Comparison of ENCODE assay signal across 2 cellular contexts in the genomic region with DNA sequence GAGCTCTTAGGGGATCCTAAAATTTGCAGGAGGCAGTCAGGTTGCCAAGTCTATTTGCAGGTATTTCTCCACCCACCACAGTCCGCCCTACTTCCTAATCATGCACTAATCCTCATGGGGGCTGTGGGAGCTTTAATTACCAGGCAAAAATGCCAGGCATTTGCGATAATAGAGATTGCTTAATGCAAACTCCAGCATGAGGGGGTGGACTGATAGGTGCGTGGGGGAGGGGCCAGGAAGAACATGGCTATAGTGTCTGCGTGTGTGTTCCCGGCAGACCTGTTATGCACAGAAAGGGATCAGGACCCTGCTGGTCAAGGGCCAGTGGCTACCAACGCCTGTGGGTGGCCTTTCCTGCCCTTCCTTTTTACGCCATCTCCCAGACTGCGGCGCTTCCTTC.
TF ChIP-seq lines count a peak whose summit lies in the region.

No MANE protein-coding gene starts in this region.

TF ChIP-seq in K562, 482 proteins besides CTCF, POLR2A, EP300 and RAD21:
- TF ChIP-seq BCL6 (CRISPR knock-in tag; IDR thresholded peaks at IDR 0.05) (no peak), CAMTA2 (CRISPR knock-in tag; conservative IDR thresholded peaks at IDR 0.05) (no peak), ZNF253 (CRISPR knock-in tag; conservative IDR thresholded peaks at IDR 0.05) (no peak), HDAC1 (IDR thresholded peaks at IDR 0.05) (no peak), ARHGAP35 (IDR thresholded peaks at IDR 0.05; ENCODE audit: partially characterized antibody) (no peak), BRCA1 (IDR thresholded peaks at IDR 0.05) (no peak), BRCA1 (CRISPR knock-in tag; IDR thresholded peaks at IDR 0.05) (no peak), ZBTB17 (CRISPR knock-in tag; IDR thresholded peaks at IDR 0.05) (no peak), RBM14 (IDR thresholded peaks at IDR 0.05; ENCODE audit: borderline replicate concordance, insufficient read depth, low read depth, low read length) (no peak), REST (CRISPR knock-in tag; IDR thresholded peaks at IDR 0.05; ENCODE audit: low read depth) (no peak), CCNT2 (IDR thresholded peaks at IDR 0.05; ENCODE audit: borderline replicate concordance, extremely low read depth, insufficient read length, low read depth, low read length) (no peak), HNRNPL (IDR thresholded peaks at IDR 0.05; ENCODE audit: low read depth, low read length) (no peak), TEAD1 (CRISPR knock-in tag; IDR thresholded peaks at IDR 0.05) (peak in 1 of 2 experiments; percentile 24; a peak in 1 of 4 replicates), E2F1 (CRISPR knock-in tag; IDR thresholded peaks at IDR 0.05) (no peak), CBFA2T3 (IDR thresholded peaks at IDR 0.05) (peak; percentile 40), COPS2 (conservative IDR thresholded peaks at IDR 0.05) (no peak), POU5F1 (IDR thresholded peaks at IDR 0.05; ENCODE audit: borderline replicate concordance, low read depth, low read length, partially characterized antibody) (no peak), ZBED1 (IDR thresholded peaks at IDR 0.05) (no peak), ARID1B (IDR thresholded peaks at IDR 0.05) (0 out of 2 replicates have a peak, but pooled peaks have one; percentile 8), EGR1 (conservative IDR thresholded peaks at IDR 0.05) (peak; percentile 61), TCF3 (CRISPR knock-in tag; IDR thresholded peaks at IDR 0.05) (0 out of 2 replicates have a peak, but pooled peaks have one; percentile 17), NCOA4 (IDR thresholded peaks at IDR 0.05; ENCODE audit: partially characterized antibody) (no peak), ZBTB7A (IDR thresholded peaks at IDR 0.05; ENCODE audit: borderline replicate concordance, control insufficient read depth, low read depth, low read length) (no peak), CEBPB (tag; IDR thresholded peaks at IDR 0.05) (peak; percentile 73), TEAD4 (IDR thresholded peaks at IDR 0.05; ENCODE audit: low read length) (0 out of 2 replicates have a peak, but pooled peaks have one; percentile 50), TEAD4 (CRISPR knock-in tag; IDR thresholded peaks at IDR 0.05; ENCODE audit: borderline replicate concordance) (no peak), ZC3H11A (IDR thresholded peaks at IDR 0.05; ENCODE audit: low read depth, low read length) (no peak)

TF ChIP-seq in GM23338, 12 proteins besides CTCF, POLR2A, EP300 and RAD21:
- no peak for TF ChIP-seq ZNF462 (CRISPR knock-in tag; IDR thresholded peaks at IDR 0.05)
- TF ChIP-seq STAT1 (IDR thresholded peaks at IDR 0.05; ENCODE audit: unreplicated experiment) = no peak
- no peak for TF ChIP-seq JUNB (IDR thresholded peaks at IDR 0.05; ENCODE audit: unreplicated experiment)
- TF ChIP-seq NANOG (IDR thresholded peaks at IDR 0.05; ENCODE audit: borderline replicate concordance) = no peak
- TF ChIP-seq EZH2phosphoT487 (IDR thresholded peaks at IDR 0.05; ENCODE audit: unreplicated experiment) = no peak
- TF ChIP-seq POLR2AphosphoS5 (IDR thresholded peaks at IDR 0.05; ENCODE audit: low read depth) = no peak
- TF ChIP-seq ZNF114 (CRISPR knock-in tag; IDR thresholded peaks at IDR 0.05) = no peak
- TF ChIP-seq ZNF331 (CRISPR knock-in tag; IDR thresholded peaks at IDR 0.05; ENCODE audit: low read depth) = no peak
- TF ChIP-seq REST (IDR thresholded peaks at IDR 0.05; ENCODE audit: unreplicated experiment) = no peak
